Comparison of ENCODE assay signal across 16 cellular contexts in genomic region chr6:16468991-16469615, GRCh38.
DNase-seq lines count a peak whose midpoint lies in the region; ATAC-seq, FAIRE-seq and TF ChIP-seq lines count a peak whose summit lies in the region.
"Had no signal": no experiment of that assay in that cellular context is flagged by ENCODE, and none has a peak within 500 bp of the region (broad histone marks: within the 10 kb centered on the region; RNA-seq: fewer than 3 reads in every experiment).

No MANE protein-coding gene starts in this region.

- no peak for FAIRE-seq in HTR-8/SVneo (lab: Jason Lieb, UNC)
- FAIRE-seq: A204.1 had no signal

- H4K5ac ChIP-seq in mesendoderm (ENCODE audit: low read length), result no peak overlapping the region

- peaks cover 22% of the 10 kb centered on the region for H3K36me3 Mint-ChIP-seq in CD4-positive, CD25-positive, alpha-beta regulatory T cell
- no peaks in the 10 kb centered on the region for H3K36me3 Mint-ChIP-seq in Caco-2 (ENCODE audit: insufficient read depth, unreplicated experiment)
- peaks cover 8% of the 10 kb centered on the region for H3K36me3 Mint-ChIP-seq in T-helper 17 cell (ENCODE audit: low read depth)

- no peak overlapping the region for H2BK120ac ChIP-seq in mesendoderm (ENCODE audit: low read depth, low read length)

- intact Hi-C loops in Caco-2 (cut with micrococcal nuclease; ENCODE audit: unreplicated experiment), result no loop called here

- H3K27me3 ChIP-seq in CD4-positive, CD25-positive, alpha-beta regulatory T cell (ENCODE audit: control insufficient read depth, insufficient read depth, low read length), result no peaks in the 10 kb centered on the region
- H3K27me3 ChIP-seq in Caco-2 (replicated peaks; ENCODE audit: control insufficient read depth, insufficient read depth, low read length), result no peaks in the 10 kb centered on the region
- H3K27me3 ChIP-seq in mesendoderm (ENCODE audit: insufficient read depth, low read length, poor library complexity), result no peaks in the 10 kb centered on the region

- no peak overlapping the region for H3K23ac ChIP-seq in mesendoderm (ENCODE audit: low read length)

- no peak overlapping the region for H3K4me3 ChIP-seq in CD4-positive, CD25-positive, alpha-beta regulatory T cell (ENCODE audit: low read depth, low read length)
- H3K4me3 ChIP-seq in Caco-2 (ENCODE audit: low read depth, low read length) (no peak overlapping the region), mesendoderm (ENCODE audit: low read length) (no peak overlapping the region)

- no peak for ATAC-seq in CD4-positive, CD25-positive, alpha-beta regulatory T cell (ENCODE audit: low read depth in 2 of 2)
- ATAC-seq in T-helper 17 cell, result no peak
- ATAC-seq: CD8-positive, alpha-beta T cell had no signal

- no peak overlapping the region for H3K4ac ChIP-seq in mesendoderm (ENCODE audit: low read depth, low read length)

- no peak overlapping the region for H3K4me2 ChIP-seq in mesendoderm (ENCODE audit: low read length)

- no peaks in the 10 kb centered on the region for H3K79me1 ChIP-seq in mesendoderm (ENCODE audit: low read length)

- no peaks in the 10 kb centered on the region for H3K27me3 Mint-ChIP-seq in CD4-positive, CD25-positive, alpha-beta regulatory T cell
- H3K27me3 Mint-ChIP-seq in Caco-2 (ENCODE audit: insufficient read depth, unreplicated experiment), result no peaks in the 10 kb centered on the region
- no peaks in the 10 kb centered on the region for H3K27me3 Mint-ChIP-seq in T-helper 17 cell
- H3K27me3 Mint-ChIP-seq: B cell had no signal

- H3K18ac ChIP-seq in mesendoderm (ENCODE audit: low read length), result no peak overlapping the region

- peaks cover 5% of the 10 kb centered on the region for H3K36me3 ChIP-seq in CD4-positive, CD25-positive, alpha-beta regulatory T cell (ENCODE audit: control insufficient read depth, insufficient read depth, low read length)
- H3K36me3 ChIP-seq in Caco-2 (ENCODE audit: control insufficient read depth, insufficient read depth, low read length) (no peaks in the 10 kb centered on the region), mesendoderm (ENCODE audit: control insufficient read depth, insufficient read depth, low read length) (no peaks in the 10 kb centered on the region)

- BruUV-seq in Caco-2 (replicated peaks; lab: Mats Ljungman, UMichigan), result no TSS peak

- no peak overlapping the region for H2BK15ac ChIP-seq in mesendoderm (replicated peaks; ENCODE audit: low read depth)

- peak overlapping the region in 2 of 3 donors; percentile 39 to 65 for H3K27ac Mint-ChIP-seq in CD4-positive, CD25-positive, alpha-beta regulatory T cell
- H3K27ac Mint-ChIP-seq in Caco-2 (ENCODE audit: unreplicated experiment) (peak overlapping the region; percentile 24), T-helper 17 cell (peak overlapping the region; percentile 6)
- H3K27ac Mint-ChIP-seq: B cell; CD8-positive, alpha-beta T cell; HFFc6 had no signal

- no CpG with 5 or more reads among the region's 1 CpG for WGBS in mesendoderm (ENCODE audit: extremely low coverage, insufficient coverage, low lambda C conversion rate)

- no peak overlapping the region for H3K9ac ChIP-seq in mesendoderm (ENCODE audit: low read length)

- peaks cover 43% of the 10 kb centered on the region for H3K4me1 ChIP-seq in CD4-positive, CD25-positive, alpha-beta regulatory T cell (ENCODE audit: control insufficient read depth, insufficient read depth, low read length, poor library complexity, severe bottlenecking)
- H3K4me1 ChIP-seq in Caco-2, result peaks cover 38% of the 10 kb centered on the region
- H3K4me1 ChIP-seq in mesendoderm (ENCODE audit: control insufficient read depth, low read depth, low read length), result peaks cover 2% of the 10 kb centered on the region

- no peak for DNase-seq in CD4-positive, CD25-positive, alpha-beta regulatory T cell
- no peak for DNase-seq in Caco-2
- DNase-seq in T-helper 17 cell, result no peak
- peak; percentile 79 for DNase-seq in mesendoderm
- DNase-seq in DMS53 treated with DMSO at 0.1 percent for 48 hours (lab: John Stamatoyannopoulos, UW; ENCODE audit: unreplicated experiment), result no peak
- no peak for DNase-seq in HTR-8/SVneo (ENCODE audit: insufficient read length, low spot score)
- DNase-seq in SW480 (ENCODE audit: low spot score), result no peak
- DNase-seq: C1 segment of cervical spinal cord; CD8-positive, alpha-beta T cell; COR-L47; HCEC 1CT; HFFc6; IMR-90; KBM-7 had no signal

- no peaks in the 10 kb centered on the region for H3K9me3 Mint-ChIP-seq in CD4-positive, CD25-positive, alpha-beta regulatory T cell
- no peaks in the 10 kb centered on the region for H3K9me3 Mint-ChIP-seq in Caco-2 (ENCODE audit: unreplicated experiment)
- H3K9me3 Mint-ChIP-seq: CD8-positive, alpha-beta T cell; HFFc6 had no signal

- no peak overlapping the region for H3K27ac ChIP-seq in CD4-positive, CD25-positive, alpha-beta regulatory T cell (ENCODE audit: insufficient read depth, low read length, poor library complexity, severe bottlenecking)
- no peak overlapping the region for H3K27ac ChIP-seq in mesendoderm (ENCODE audit: low read depth, low read length)

- no peak overlapping the region for H3K56ac ChIP-seq in mesendoderm (ENCODE audit: low read length)

- no peak overlapping the region for H4K8ac ChIP-seq in mesendoderm (ENCODE audit: low read depth, low read length)

- no peak overlapping the region for H2BK5ac ChIP-seq in mesendoderm (ENCODE audit: low read length)

- TF ChIP-seq CTCF in Caco-2 (IDR thresholded peaks at IDR 0.05; ENCODE audit: insufficient read depth in 1 of 2, low read depth in 1 of 2, low read length in 1 of 2, severe bottlenecking in 1 of 2, unreplicated experiment in 1 of 2), result no peak

- no peak overlapping the region for H2AK5ac ChIP-seq in mesendoderm (ENCODE audit: low read length)

- CTCF ChIA-PET in Caco-2 (lab: Charles Lee), result interaction anchor here (0.7 kb wide), 1 partner anchor 126 kb away, joined by 3 read pairs; no protein-coding TSS in a partner anchor

- H3K4me3 Mint-ChIP-seq in CD4-positive, CD25-positive, alpha-beta regulatory T cell, result peak overlapping the region in 2 of 4 donors; percentile 16 to 58
- H3K4me3 Mint-ChIP-seq in Caco-2 (ENCODE audit: unreplicated experiment), result no peak overlapping the region
- H3K4me3 Mint-ChIP-seq in T-helper 17 cell, result no peak overlapping the region
- H3K4me3 Mint-ChIP-seq: B cell; CD8-positive, alpha-beta T cell; HFFc6 had no signal

- H3K4me1 Mint-ChIP-seq in CD4-positive, CD25-positive, alpha-beta regulatory T cell, result peaks cover 55 to 86% (median 65%) of the 10 kb centered on the region in 4 donors
- H3K4me1 Mint-ChIP-seq in Caco-2 (ENCODE audit: low read depth, unreplicated experiment) (peaks cover 34% of the 10 kb centered on the region), T-helper 17 cell (peaks cover 38% of the 10 kb centered on the region)

- no peaks in the 10 kb centered on the region for H3K79me2 ChIP-seq in mesendoderm (ENCODE audit: control insufficient read depth, insufficient read depth, low read length)

- no peaks in the 10 kb centered on the region for H3K9me3 ChIP-seq in CD4-positive, CD25-positive, alpha-beta regulatory T cell (ENCODE audit: control insufficient read depth in 2 of 2, low read length in 2 of 2)
- no peaks in the 10 kb centered on the region for H3K9me3 ChIP-seq in Caco-2
- H3K9me3 ChIP-seq in T-helper 17 cell (ENCODE audit: control insufficient read depth, low read length, poor library complexity, severe bottlenecking), result no peaks in the 10 kb centered on the region

- POLR2A ChIA-PET in Caco-2 (lab: Charles Lee), result no interaction called here
